33 cellular contexts compared by ENCODE assay signal in the genomic region with DNA sequence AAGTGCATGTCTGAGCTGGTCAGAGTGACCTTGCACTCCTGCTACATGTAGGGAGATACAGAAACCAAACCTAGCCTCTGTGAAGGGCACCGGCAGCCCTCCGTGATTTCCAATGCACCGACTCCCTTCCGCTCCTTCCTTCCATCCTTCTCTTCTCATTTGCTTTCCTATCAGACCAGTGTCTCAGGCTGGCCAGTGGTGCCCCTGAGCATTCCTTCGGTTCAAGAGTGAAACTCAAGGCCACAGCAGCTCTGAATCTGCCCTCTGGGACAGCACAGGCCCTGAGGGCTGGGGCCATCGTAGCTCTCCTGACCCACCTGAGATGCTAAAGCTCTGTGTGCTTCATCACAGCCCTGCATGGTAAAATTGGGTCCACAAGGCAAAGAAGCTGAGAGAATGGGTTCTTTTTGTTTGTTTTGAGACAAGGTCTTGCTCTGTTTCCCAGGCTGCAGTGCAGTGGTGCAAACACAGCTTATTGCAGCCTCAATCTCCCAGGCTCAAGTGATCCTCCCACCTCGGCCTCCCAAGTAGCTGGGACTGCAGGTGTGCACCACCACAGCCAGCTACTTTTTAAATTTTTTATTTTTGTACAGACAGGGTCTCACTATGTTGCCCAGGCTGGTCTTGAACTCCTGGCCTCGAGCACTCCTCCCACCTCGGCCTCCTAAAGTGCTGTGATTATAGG. TPM values are rescaled to one million over a fixed set of nuclear protein-coding genes. Genes with fewer than 3 reads are reported as not detected.
DNase-seq lines count a peak whose midpoint lies in the region; ATAC-seq and TF ChIP-seq lines count a peak whose summit lies in the region.
"Had no signal": no experiment of that assay in that cellular context is flagged by ENCODE, and none has a peak within 500 bp of the region (broad histone marks: within the 10 kb centered on the region; RNA-seq: fewer than 3 reads in every experiment).

No MANE protein-coding gene starts in this region.

- H3K79me2 ChIP-seq in osteoblast (ENCODE audit: insufficient read depth, low read length), result no peaks in the 10 kb centered on the region

- no peak overlapping the region for H3K4me2 ChIP-seq in osteoblast (ENCODE audit: insufficient read depth, low read length)
- H3K4me2 ChIP-seq: A549, SK-N-SH had no signal

- no peaks in the 10 kb centered on the region for H4K20me1 ChIP-seq in osteoblast (ENCODE audit: insufficient read depth, low read length)

- H3K36me3 Mint-ChIP-seq in activated naive CD8-positive, alpha-beta T cell treated with anti-CD3 and anti-CD28 coated beads, Interleukin-2, amount 10 ng/mL, durations not matched to agents 7 days and 5 days, result no peaks in the 10 kb centered on the region
- H3K36me3 Mint-ChIP-seq in activated naive CD8-positive, alpha-beta T cell treated with anti-CD3 and anti-CD28 coated beads, Interleukin-2, amount 50 U/mL, for 24 hours (ENCODE audit: low read depth), result no peaks in the 10 kb centered on the region
- H3K36me3 Mint-ChIP-seq in central memory CD8-positive, alpha-beta T cell (ENCODE audit: insufficient read depth), result peaks cover 14% of the 10 kb centered on the region
- H3K36me3 Mint-ChIP-seq: activated naive CD8-positive, alpha-beta T cell; immature natural killer cell had no signal

- no peak overlapping the region for H3K4me3 Mint-ChIP-seq in activated naive CD8-positive, alpha-beta T cell treated with anti-CD3 and anti-CD28 coated beads, Interleukin-2, amount 10 ng/mL, durations not matched to agents 7 days and 5 days
- no peak overlapping the region for H3K4me3 Mint-ChIP-seq in activated naive CD8-positive, alpha-beta T cell treated with anti-CD3 and anti-CD28 coated beads, Interleukin-2, amount 50 U/mL, for 24 hours
- peak overlapping the region; percentile 5 for H3K4me3 Mint-ChIP-seq in central memory CD8-positive, alpha-beta T cell
- H3K4me3 Mint-ChIP-seq: activated CD8-positive, alpha-beta T cell treated with anti-CD3 and anti-CD28 coated beads, Interleukin-2, amount 10 ng/mL, durations not matched to agents 7 days and 5 days; activated naive CD8-positive, alpha-beta T cell; activated T-helper 17 cell treated with anti-CD3 and anti-CD28 coated beads, Interleukin-2, amount 50 U/mL, for 72 hours; stimulated activated naive CD8-positive, alpha-beta T cell treated with anti-CD3 and anti-CD28 coated beads, Interleukin-15, amount 100 ng/mL, for 72 hours had no signal

- TF ChIP-seq CTCF in HEK293 (tag by site-specific recombination; IDR thresholded peaks at IDR 0.05), result no peak
- no peak for TF ChIP-seq CTCF in osteoblast (IDR thresholded peaks at IDR 0.05; ENCODE audit: extremely low read depth, low read depth, low read length)

- H3K36me3 ChIP-seq in HEK293 (ENCODE audit: control insufficient read depth in 2 of 2, insufficient read depth in 1 of 2, low read length in 2 of 2) (no peaks in the 10 kb centered on the region), osteoblast (ENCODE audit: insufficient read depth, low read length) (no peaks in the 10 kb centered on the region)
- H3K36me3 ChIP-seq: thoracic aorta had no signal

- H3K9me3 ChIP-seq in HEK293 (ENCODE audit: control insufficient read depth, insufficient read depth, low read depth, low read length), result no peaks in the 10 kb centered on the region
- H3K9me3 ChIP-seq in osteoblast (ENCODE audit: low read depth, low read length), result no peaks in the 10 kb centered on the region
- H3K9me3 ChIP-seq: A549, SK-N-SH, thoracic aorta had no signal

- peaks cover 25% of the 10 kb centered on the region for H3K27me3 Mint-ChIP-seq in activated naive CD8-positive, alpha-beta T cell treated with anti-CD3 and anti-CD28 coated beads, Interleukin-2, amount 10 ng/mL, durations not matched to agents 7 days and 5 days
- peaks cover 11% of the 10 kb centered on the region for H3K27me3 Mint-ChIP-seq in activated naive CD8-positive, alpha-beta T cell treated with anti-CD3 and anti-CD28 coated beads, Interleukin-2, amount 50 U/mL, for 24 hours
- H3K27me3 Mint-ChIP-seq in central memory CD8-positive, alpha-beta T cell, result peaks cover 23% of the 10 kb centered on the region
- H3K27me3 Mint-ChIP-seq: activated naive CD8-positive, alpha-beta T cell; activated T-helper 17 cell treated with anti-CD3 and anti-CD28 coated beads, Interleukin-2, amount 50 U/mL, for 72 hours; progenitor cell of endocrine pancreas had no signal

- DNase-seq in activated naive CD8-positive, alpha-beta T cell treated with anti-CD3 and anti-CD28 coated beads, Interleukin-2, amount 10 ng/mL, durations not matched to agents 7 days and 5 days, result peak; percentile 20
- DNase-seq in activated naive CD8-positive, alpha-beta T cell treated with anti-CD3 and anti-CD28 coated beads, Interleukin-2, amount 50 U/mL, for 24 hours, result no peak
- no peak for DNase-seq in central memory CD8-positive, alpha-beta T cell (ENCODE audit: low spot score in 2 of 2)
- DNase-seq in osteoblast (ENCODE audit: insufficient read length, low spot score, missing footprints) (peak; percentile 68), HT-29 (ENCODE audit: low spot score) (no peak), NCI-H446 treated with DMSO at 0.1 percent for 48 hours (lab: John Stamatoyannopoulos, UW) (no peak)
- DNase-seq: activated CD4-positive, alpha-beta T cell treated with anti-CD3 and anti-CD28 coated beads for 1 hour; activated CD8-positive, alpha-beta T cell treated with anti-CD3 and anti-CD28 coated beads, Interleukin-2, amount 10 ng/mL, durations not matched to agents 7 days and 5 days; AML-193; aorta; effector memory CD4-positive, alpha-beta T cell; immature natural killer cell; left cardiac atrium; NCI-H1105; NCI-H187 treated with DMSO at 0.1 percent for 48 hours; NCI-H524; NK-92 treated with Interleukin-12 subunit alpha and Interleukin-12 subunit beta, amount 100 ng/mL, for 24 hours; PC-3; SK-N-SH; stimulated activated CD8-positive, alpha-beta memory T cell treated with anti-CD3 and anti-CD28 coated beads, Interleukin-4, amount 100 ng/mL, for 48 hours; stimulated activated naive CD8-positive, alpha-beta T cell treated with anti-CD3 and anti-CD28 coated beads, Interleukin-15, amount 100 ng/mL, for 72 hours; T-helper 2 cell had no signal

- H3K27me3 ChIP-seq in osteoblast (ENCODE audit: insufficient read depth, low read length), result peaks cover 35% of the 10 kb centered on the region

- peaks cover 39% of the 10 kb centered on the region for H3K4me1 Mint-ChIP-seq in activated naive CD8-positive, alpha-beta T cell treated with anti-CD3 and anti-CD28 coated beads, Interleukin-2, amount 10 ng/mL, durations not matched to agents 7 days and 5 days
- H3K4me1 Mint-ChIP-seq in activated naive CD8-positive, alpha-beta T cell treated with anti-CD3 and anti-CD28 coated beads, Interleukin-2, amount 50 U/mL, for 24 hours, result peaks cover 34% of the 10 kb centered on the region
- peaks cover 37% of the 10 kb centered on the region for H3K4me1 Mint-ChIP-seq in central memory CD8-positive, alpha-beta T cell

- peaks cover 11% of the 10 kb centered on the region for H3K4me1 ChIP-seq in HEK293 (ENCODE audit: control insufficient read depth, insufficient read depth, low read length)
- H3K4me1 ChIP-seq in osteoblast (ENCODE audit: insufficient read depth, low read length), result peaks cover 14% of the 10 kb centered on the region

- POLR2A ChIA-PET in activated naive CD8-positive, alpha-beta T cell treated with anti-CD3 and anti-CD28 coated beads, Interleukin-2, amount 10 ng/mL, durations not matched to agents 7 days and 5 days (lab: Charles Lee), result no interaction called here
- POLR2A ChIA-PET in HEK293 (lab: Yijun Ruan, JAX), result no interaction called here

- CTCF ChIA-PET in HEK293 (lab: Yijun Ruan, JAX), result interaction anchor here (0.6 to 1.1 kb wide), 3 partner anchors 51 to 162 kb away, joined by 3 to 5 read pairs (median 3); no protein-coding TSS in a partner anchor

- no peak overlapping the region for H3K27ac Mint-ChIP-seq in activated naive CD8-positive, alpha-beta T cell treated with anti-CD3 and anti-CD28 coated beads, Interleukin-2, amount 10 ng/mL, durations not matched to agents 7 days and 5 days
- no peak overlapping the region for H3K27ac Mint-ChIP-seq in activated naive CD8-positive, alpha-beta T cell treated with anti-CD3 and anti-CD28 coated beads, Interleukin-2, amount 50 U/mL, for 24 hours
- H3K27ac Mint-ChIP-seq in central memory CD8-positive, alpha-beta T cell (ENCODE audit: low read depth), result no peak overlapping the region
- H3K27ac Mint-ChIP-seq: activated CD8-positive, alpha-beta T cell treated with anti-CD3 and anti-CD28 coated beads, Interleukin-2, amount 10 ng/mL, durations not matched to agents 7 days and 5 days; activated T-helper 17 cell treated with anti-CD3 and anti-CD28 coated beads, Interleukin-2, amount 50 U/mL, for 72 hours; stimulated activated naive CD8-positive, alpha-beta T cell treated with anti-CD3 and anti-CD28 coated beads, Interleukin-15, amount 100 ng/mL, for 72 hours had no signal

- H3K27ac ChIP-seq in HEK293 (ENCODE audit: extremely low read depth, low read depth, low read length) (no peak overlapping the region), osteoblast (ENCODE audit: low read depth, low read length) (no peak overlapping the region)
- H3K27ac ChIP-seq: A549, coronary artery, thoracic aorta had no signal

- no peak overlapping the region for H2AFZ ChIP-seq in osteoblast (ENCODE audit: low read length)

- ATAC-seq in activated naive CD8-positive, alpha-beta T cell treated with anti-CD3 and anti-CD28 coated beads, Interleukin-2, amount 10 ng/mL, durations not matched to agents 7 days and 5 days (ENCODE audit: low read depth), result no peak
- ATAC-seq in activated naive CD8-positive, alpha-beta T cell treated with anti-CD3 and anti-CD28 coated beads, Interleukin-2, amount 50 U/mL, for 24 hours, result no peak
- ATAC-seq in central memory CD8-positive, alpha-beta T cell (replicated peaks; ENCODE audit: extremely low read depth, poor library complexity, severe bottlenecking), result no peak
- no peak for ATAC-seq in HG02571 (IDR thresholded peaks at IDR 0.05; ENCODE audit: unreplicated experiment)
- ATAC-seq: A549; activated CD8-positive, alpha-beta T cell treated with anti-CD3 and anti-CD28 coated beads, Interleukin-2, amount 10 ng/mL, durations not matched to agents 7 days and 5 days; activated T-helper 17 cell treated with anti-CD3 and anti-CD28 coated beads, Interleukin-2, amount 50 U/mL, for 72 hours; GM12878; left cardiac atrium; PC-3; sciatic nerve; stimulated activated naive CD8-positive, alpha-beta T cell treated with anti-CD3 and anti-CD28 coated beads, Interleukin-15, amount 100 ng/mL, for 72 hours had no signal

- H3K9me3 Mint-ChIP-seq in activated naive CD8-positive, alpha-beta T cell treated with anti-CD3 and anti-CD28 coated beads, Interleukin-2, amount 10 ng/mL, durations not matched to agents 7 days and 5 days, result no peaks in the 10 kb centered on the region
- no peaks in the 10 kb centered on the region for H3K9me3 Mint-ChIP-seq in activated naive CD8-positive, alpha-beta T cell treated with anti-CD3 and anti-CD28 coated beads, Interleukin-2, amount 50 U/mL, for 24 hours
- H3K9me3 Mint-ChIP-seq in central memory CD8-positive, alpha-beta T cell, result no peaks in the 10 kb centered on the region
- H3K9me3 Mint-ChIP-seq: activated T-helper 17 cell treated with anti-CD3 and anti-CD28 coated beads, Interleukin-2, amount 50 U/mL, for 72 hours; stimulated activated naive CD8-positive, alpha-beta T cell treated with anti-CD3 and anti-CD28 coated beads, Interleukin-15, amount 100 ng/mL, for 72 hours had no signal

- no peak overlapping the region for H3K4me3 ChIP-seq in HEK293 (ENCODE audit: low read depth, low read length)
- no peak overlapping the region for H3K4me3 ChIP-seq in osteoblast (ENCODE audit: insufficient read depth, low read length)
- H3K4me3 ChIP-seq: A549, coronary artery, GM12878, lung, thoracic aorta had no signal

RNA-seq across cellular contexts. Expression of gene BMF, which starts 2.3 kb away (rescaled TPM):
- 10 to 100 TPM; 20.6 to 24.6 TPM for total RNA-seq in activated naive CD8-positive, alpha-beta T cell treated with anti-CD3 and anti-CD28 coated beads, Interleukin-2, amount 10 ng/mL, durations not matched to agents 7 days and 5 days
- 8.0 TPM in 2 replicates for total RNA-seq in osteoblast
- total RNA-seq in HT-29 (2014; rRNA removed; shearing (Covaris generic)), result 11.6 and 15.4 TPM in 2 replicates

RNA-seq across cellular contexts. Expression of gene BUB1B, which starts 49.9 kb away (rescaled TPM):
- 10 to 100 TPM; 59.3 TPM for total RNA-seq in activated naive CD8-positive, alpha-beta T cell treated with anti-CD3 and anti-CD28 coated beads, Interleukin-2, amount 10 ng/mL, durations not matched to agents 7 days and 5 days
- total RNA-seq in osteoblast, result 2.2 and 4.1 TPM in 2 replicates
- total RNA-seq in HT-29 (2014; rRNA removed; shearing (Covaris generic)), result 39.8 and 40.1 TPM in 2 replicates

Comparison
In these comparisons a context has a peak if more than half of its experiments do, and no peak if none do; other contexts are left out.
1. DNase-seq: peak in activated naive CD8-positive, alpha-beta T cell treated with anti-CD3 and anti-CD28 coated beads, Interleukin-2, amount 10 ng/mL, durations not matched to agents 7 days and 5 days (single experiment) and osteoblast (single experiment); none in activated naive CD8-positive, alpha-beta T cell treated with anti-CD3 and anti-CD28 coated beads, Interleukin-2, amount 50 U/mL, for 24 hours (single experiment), central memory CD8-positive, alpha-beta T cell (0 of 2), HT-29 (single experiment) and NCI-H446 treated with DMSO at 0.1 percent for 48 hours (single experiment).